ENCODE assay signal across 8 cellular contexts in genomic region chr7:43729924-43730248, GRCh38. TPM values are rescaled to one million over a fixed set of nuclear protein-coding genes. Genes with fewer than 3 reads are reported as not detected.
DNase-seq lines count a peak whose midpoint lies in the region; ATAC-seq and TF ChIP-seq lines count a peak whose summit lies in the region.

No MANE protein-coding gene starts in this region.

- peak overlapping the region; percentile 82 for H3K4me3 ChIP-seq in HEK293 (ENCODE audit: low read depth, low read length)
- H3K4me3 ChIP-seq in iPS-15b (ENCODE audit: low read depth, low read length) = peak overlapping the region; percentile 97
- H3K4me3 ChIP-seq in suprapubic skin = peak overlapping the region; percentile 78

- H3K27me3 ChIP-seq in iPS-15b (ENCODE audit: control insufficient read depth, insufficient read depth, low read length) = no peaks in the 10 kb centered on the region
- H3K27me3 ChIP-seq in suprapubic skin = no peaks in the 10 kb centered on the region

- H3K9ac ChIP-seq in iPS-15b (ENCODE audit: low read depth, low read length) = peak overlapping the region; percentile 91

- H3K9me3 Mint-ChIP-seq in activated CD8-positive, alpha-beta T cell treated with anti-CD3 and anti-CD28 coated beads for 36 hours = no peaks in the 10 kb centered on the region

- H3K27ac Mint-ChIP-seq in activated CD8-positive, alpha-beta T cell treated with anti-CD3 and anti-CD28 coated beads for 36 hours = peak overlapping the region; percentile 91

- no peak for DNase-seq in activated CD8-positive, alpha-beta T cell treated with anti-CD3 and anti-CD28 coated beads for 36 hours
- no peak for DNase-seq in suprapubic skin (ENCODE audit: low spot score in 2 of 2)
- no peak for DNase-seq in ecto neural progenitor cell (ENCODE audit: low spot score)
- no peak for DNase-seq in NCI-H2227 treated with DMSO at 0.1 percent for 48 hours (lab: John Stamatoyannopoulos, UW)
- no peak for DNase-seq in COR-L47 (lab: John Stamatoyannopoulos, UW)

- no peak for ATAC-seq in activated CD8-positive, alpha-beta T cell treated with anti-CD3 and anti-CD28 coated beads for 36 hours

- WGBS in suprapubic skin = 19% methylated on average over 4 of the region's 4 CpGs

- TF ChIP-seq POLR2A in suprapubic skin (IDR thresholded peaks at IDR 0.05) = no peak

- H3K9me3 ChIP-seq in HEK293 (ENCODE audit: control insufficient read depth, insufficient read depth, low read depth, low read length) (no peaks in the 10 kb centered on the region), iPS-15b (ENCODE audit: control insufficient read depth, insufficient read depth, low read length) (no peaks in the 10 kb centered on the region), suprapubic skin (no peaks in the 10 kb centered on the region)

- TF ChIP-seq EP300 in suprapubic skin (IDR thresholded peaks at IDR 0.05) = no peak

- peaks cover 2% of the 10 kb centered on the region for H3K27me3 Mint-ChIP-seq in activated CD8-positive, alpha-beta T cell treated with anti-CD3 and anti-CD28 coated beads for 36 hours

- H3K36me3 ChIP-seq in HEK293 (ENCODE audit: control insufficient read depth in 2 of 2, insufficient read depth in 1 of 2, low read length in 2 of 2) = no peaks in the 10 kb centered on the region
- peaks cover 4% of the 10 kb centered on the region for H3K36me3 ChIP-seq in iPS-15b (ENCODE audit: control insufficient read depth, insufficient read depth, low read length)
- H3K36me3 ChIP-seq in suprapubic skin = no peaks in the 10 kb centered on the region

- peak overlapping the region; percentile 94 for H3K4me3 Mint-ChIP-seq in activated CD8-positive, alpha-beta T cell treated with anti-CD3 and anti-CD28 coated beads for 36 hours

- H3K27ac ChIP-seq in C4-2B (peak overlapping the region; percentile 86), HEK293 (ENCODE audit: extremely low read depth, low read depth, low read length) (peak overlapping the region; percentile 83), suprapubic skin (peak overlapping the region; percentile 87)

- H3K36me3 Mint-ChIP-seq in activated CD8-positive, alpha-beta T cell treated with anti-CD3 and anti-CD28 coated beads for 36 hours (ENCODE audit: low read depth) = peaks cover 17% of the 10 kb centered on the region

- CTCF ChIA-PET in HEK293 (lab: Yijun Ruan, JAX) = interaction anchor here (0.7 to 3.4 kb wide), 11 partner anchors 8 to 295 kb away, joined by 3 to 15 read pairs (median 4); partner anchors contain the start of gene STK17A
- CTCF ChIA-PET in activated CD8-positive, alpha-beta T cell treated with anti-CD3 and anti-CD28 coated beads for 36 hours (lab: Charles Lee) = interaction anchor here (0.7 to 6.4 kb wide), 21 partner anchors 11 to 274 kb away, joined by 3 to 52 read pairs (median 4); partner anchors contain the start of gene STK17A

- POLR2A ChIA-PET in HEK293 (lab: Yijun Ruan, JAX) = interaction anchor here (1.0 to 2.6 kb wide), 9 partner anchors 16 to 147 kb away, joined by 3 to 21 read pairs (median 6); partner anchors contain the start of genes BLVRA and STK17A
- POLR2A ChIA-PET in activated CD8-positive, alpha-beta T cell treated with anti-CD3 and anti-CD28 coated beads for 36 hours (lab: Charles Lee) = interaction anchor here (0.8 to 1.9 kb wide), 10 partner anchors 21 to 217 kb away, joined by 3 to 8 read pairs (median 5); partner anchors contain the start of genes BLVRA and MRPS24

- peaks cover 29% of the 10 kb centered on the region for H3K4me1 Mint-ChIP-seq in activated CD8-positive, alpha-beta T cell treated with anti-CD3 and anti-CD28 coated beads for 36 hours (ENCODE audit: low read depth)

- intact Hi-C loops in activated CD8-positive, alpha-beta T cell treated with anti-CD3 and anti-CD28 coated beads for 36 hours (cut with micrococcal nuclease) = no loop called here

- H3K4me1 ChIP-seq in HEK293 (ENCODE audit: control insufficient read depth, insufficient read depth, low read length) = no peaks in the 10 kb centered on the region; the same call in 1 of the 2 replicates
- peaks cover 8% of the 10 kb centered on the region for H3K4me1 ChIP-seq in iPS-15b (ENCODE audit: control insufficient read depth, insufficient read depth, low read length)
- H3K4me1 ChIP-seq in suprapubic skin = peaks cover 12% of the 10 kb centered on the region

- TF ChIP-seq CTCF in C4-2B (conservative IDR thresholded peaks at IDR 0.05) (no peak), HEK293 (tag by site-specific recombination; IDR thresholded peaks at IDR 0.05) (no peak), suprapubic skin (IDR thresholded peaks at IDR 0.05) (no peak)
- TF ChIP-seq CTCF in activated CD8-positive, alpha-beta T cell treated with anti-CD3 and anti-CD28 coated beads for 36 hours (IDR thresholded peaks at IDR 0.05) = no peak

TF ChIP-seq in HEK293, 187 proteins besides CTCF, POLR2A, EP300 and RAD21:
- TF ChIP-seq ZNF335 (tag by site-specific recombination; conservative IDR thresholded peaks at IDR 0.05) = peak; percentile 72
- TF ChIP-seq, protein P1, sequence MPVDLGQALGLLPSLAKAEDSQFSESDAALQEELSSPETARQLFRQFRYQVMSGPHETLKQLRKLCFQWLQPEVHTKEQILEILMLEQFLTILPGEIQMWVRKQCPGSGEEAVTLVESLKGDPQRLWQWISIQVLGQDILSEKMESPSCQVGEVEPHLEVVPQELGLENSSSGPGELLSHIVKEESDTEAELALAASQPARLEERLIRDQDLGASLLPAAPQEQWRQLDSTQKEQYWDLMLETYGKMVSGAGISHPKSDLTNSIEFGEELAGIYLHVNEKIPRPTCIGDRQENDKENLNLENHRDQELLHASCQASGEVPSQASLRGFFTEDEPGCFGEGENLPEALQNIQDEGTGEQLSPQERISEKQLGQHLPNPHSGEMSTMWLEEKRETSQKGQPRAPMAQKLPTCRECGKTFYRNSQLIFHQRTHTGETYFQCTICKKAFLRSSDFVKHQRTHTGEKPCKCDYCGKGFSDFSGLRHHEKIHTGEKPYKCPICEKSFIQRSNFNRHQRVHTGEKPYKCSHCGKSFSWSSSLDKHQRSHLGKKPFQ (tag by site-specific recombination; IDR thresholded peaks at IDR 0.05) = no peak
- TF ChIP-seq, protein P2, sequence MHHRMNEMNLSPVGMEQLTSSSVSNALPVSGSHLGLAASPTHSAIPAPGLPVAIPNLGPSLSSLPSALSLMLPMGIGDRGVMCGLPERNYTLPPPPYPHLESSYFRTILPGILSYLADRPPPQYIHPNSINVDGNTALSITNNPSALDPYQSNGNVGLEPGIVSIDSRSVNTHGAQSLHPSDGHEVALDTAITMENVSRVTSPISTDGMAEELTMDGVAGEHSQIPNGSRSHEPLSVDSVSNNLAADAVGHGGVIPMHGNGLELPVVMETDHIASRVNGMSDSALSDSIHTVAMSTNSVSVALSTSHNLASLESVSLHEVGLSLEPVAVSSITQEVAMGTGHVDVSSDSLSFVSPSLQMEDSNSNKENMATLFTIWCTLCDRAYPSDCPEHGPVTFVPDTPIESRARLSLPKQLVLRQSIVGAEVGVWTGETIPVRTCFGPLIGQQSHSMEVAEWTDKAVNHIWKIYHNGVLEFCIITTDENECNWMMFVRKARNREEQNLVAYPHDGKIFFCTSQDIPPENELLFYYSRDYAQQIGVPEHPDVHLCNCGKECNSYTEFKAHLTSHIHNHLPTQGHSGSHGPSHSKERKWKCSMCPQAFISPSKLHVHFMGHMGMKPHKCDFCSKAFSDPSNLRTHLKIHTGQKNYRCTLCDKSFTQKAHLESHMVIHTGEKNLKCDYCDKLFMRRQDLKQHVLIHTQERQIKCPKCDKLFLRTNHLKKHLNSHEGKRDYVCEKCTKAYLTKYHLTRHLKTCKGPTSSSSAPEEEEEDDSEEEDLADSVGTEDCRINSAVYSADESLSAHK (tag by site-specific recombination; IDR thresholded peaks at IDR 0.05) = no peak
- TF ChIP-seq YY2 (tag by site-specific recombination; IDR thresholded peaks at IDR 0.05) = no peak
TF ChIP-seq in HEK293: peak in this region for 1.

RNA-seq across cellular contexts. Expression of gene COA1, which starts 0.6 kb away (rescaled TPM):
- 10 to 100 TPM; 78.8 to 85.6 TPM for total RNA-seq in activated CD8-positive, alpha-beta T cell treated with anti-CD3 and anti-CD28 coated beads for 36 hours
- total RNA-seq in suprapubic skin = 100 to 1,000 TPM in 1 of 4 donors, 10 to 100 TPM in 3; 35.3 to 775 (median 40.0) TPM

RNA-seq across cellular contexts. Expression of gene BLVRA, which starts 28.6 kb away (rescaled TPM):
- total RNA-seq in activated CD8-positive, alpha-beta T cell treated with anti-CD3 and anti-CD28 coated beads for 36 hours = 10 to 100 TPM; 30.9 to 34.2 TPM
- 10 to 100 TPM; 24.4 to 43.9 (median 29.2) TPM for total RNA-seq in suprapubic skin
